ENCODE assay signal across 11 cellular contexts in genomic region chr10:22333667-22334282, GRCh38. TPM values are rescaled to one million over a fixed set of nuclear protein-coding genes. Genes with fewer than 3 reads are reported as not detected.
DNase-seq lines count a peak whose midpoint lies in the region; ATAC-seq, FAIRE-seq and TF ChIP-seq lines count a peak whose summit lies in the region.
"Had no signal": no experiment of that assay in that cellular context is flagged by ENCODE, and none has a peak within 500 bp of the region (broad histone marks: within the 10 kb centered on the region; RNA-seq: fewer than 3 reads in every experiment).

No MANE protein-coding gene starts in this region.

- POLR2A ChIA-PET in CD8-positive, alpha-beta T cell (lab: Charles Lee): no interaction called here

- peaks cover 3% of the 10 kb centered on the region for H3K36me3 ChIP-seq in CD8-positive, alpha-beta T cell (ENCODE audit: insufficient read depth, low read length)
- H3K36me3 ChIP-seq in HUES6 (ENCODE audit: control insufficient read depth, insufficient read depth, low read length): 0 out of 2 replicates have a peak, but pooled peaks cover 4% of the 10 kb centered on the region

- in situ Hi-C loops in GM13976 (cut with MboI; ENCODE audit: low sequenced_read_pairs, unreplicated experiment): no loop called here

- peak overlapping the region; percentile 80 for H3K4me3 Mint-ChIP-seq in CD8-positive, alpha-beta T cell
- peak overlapping the region; percentile 57 for H3K4me3 Mint-ChIP-seq in nephron progenitor cell

- CTCF ChIA-PET in CD8-positive, alpha-beta T cell (lab: Charles Lee): no interaction called here

- peaks cover 32% of the 10 kb centered on the region for H3K27me3 Mint-ChIP-seq in CD8-positive, alpha-beta T cell (ENCODE audit: low read depth)
- H3K27me3 Mint-ChIP-seq in nephron progenitor cell (ENCODE audit: low read depth, poor library complexity): peaks cover 82% of the 10 kb centered on the region

- no peak overlapping the region for H3K9ac ChIP-seq in HUES6 (ENCODE audit: low read length)

- H3K9me3 Mint-ChIP-seq in CD8-positive, alpha-beta T cell: peaks cover 3% of the 10 kb centered on the region
- H3K9me3 Mint-ChIP-seq in nephron progenitor cell: peaks cover 17% of the 10 kb centered on the region

- FAIRE-seq in frontal cortex (lab: Jason Lieb, UNC) (no peak), urothelium cell line (lab: Jason Lieb, UNC) (no peak)
- FAIRE-seq: HTR-8/SVneo had no signal

- peaks cover 35% of the 10 kb centered on the region for H3K27me3 ChIP-seq in CD8-positive, alpha-beta T cell (ENCODE audit: insufficient read depth, low read length)
- peaks cover 92% of the 10 kb centered on the region for H3K27me3 ChIP-seq in HUES6 (ENCODE audit: control insufficient read depth, insufficient read depth, low read length)

- peak overlapping the region; percentile 26 for H3K4me3 ChIP-seq in CD8-positive, alpha-beta T cell (ENCODE audit: low read depth, low read length)
- peak overlapping the region; percentile 61 for H3K4me3 ChIP-seq in HUES6 (ENCODE audit: low read depth, low read length)

- intact Hi-C loops in CD8-positive, alpha-beta T cell (cut with DNase I, micrococcal nuclease): loop anchor here (1.0 kb wide), 2 partner anchors 8 to 9 kb away; no protein-coding TSS in a partner anchor

- TF ChIP-seq CTCF in CD8-positive, alpha-beta T cell (IDR thresholded peaks at IDR 0.05): no peak
- TF ChIP-seq CTCF in nephron progenitor cell (IDR thresholded peaks at IDR 0.05): no peak
- no peak for TF ChIP-seq CTCF in GM13976 (IDR thresholded peaks at IDR 0.05; ENCODE audit: borderline replicate concordance, control extremely low read depth, extremely low read depth, insufficient read depth, missing control alignments)

- peaks cover 46% of the 10 kb centered on the region for H3K4me1 ChIP-seq in CD8-positive, alpha-beta T cell (ENCODE audit: insufficient read depth, low read length)
- H3K4me1 ChIP-seq in HUES6 (ENCODE audit: control insufficient read depth, insufficient read depth, low read length): peaks cover 10% of the 10 kb centered on the region

- H3K27ac Mint-ChIP-seq in CD8-positive, alpha-beta T cell: peak overlapping the region; percentile 74
- no peak overlapping the region for H3K27ac Mint-ChIP-seq in nephron progenitor cell

- H3K4me1 Mint-ChIP-seq in CD8-positive, alpha-beta T cell (ENCODE audit: low read depth): peaks cover 29% of the 10 kb centered on the region
- H3K4me1 Mint-ChIP-seq in nephron progenitor cell: peaks cover 5% of the 10 kb centered on the region

- no peak for DNase-seq in CD8-positive, alpha-beta T cell
- DNase-seq in ecto neural progenitor cell (ENCODE audit: low spot score) (peak; percentile 53), nephron progenitor cell (no peak), frontal cortex (ENCODE audit: low spot score in 2 of 2) (no peak), activated gamma-delta T cell treated with Interleukin-2 at 50 U/mL for 16 hours (no peak), GM13976 (ENCODE audit: low spot score) (no peak), urothelium cell line (ENCODE audit: low spot score) (no peak)

- no peak for ATAC-seq in CD8-positive, alpha-beta T cell

- peaks cover 12% of the 10 kb centered on the region for H3K36me3 Mint-ChIP-seq in CD8-positive, alpha-beta T cell
- peaks cover 26% of the 10 kb centered on the region for H3K36me3 Mint-ChIP-seq in nephron progenitor cell (ENCODE audit: low read depth)

- peak overlapping the region; percentile 48 for H3K27ac ChIP-seq in CD8-positive, alpha-beta T cell (ENCODE audit: low read depth, low read length)
- no peak overlapping the region for H3K27ac ChIP-seq in HUES6 (ENCODE audit: low read depth, low read length)

- no peaks in the 10 kb centered on the region for H3K9me3 ChIP-seq in CD8-positive, alpha-beta T cell (ENCODE audit: low read length)
- H3K9me3 ChIP-seq in HUES6 (ENCODE audit: control insufficient read depth, insufficient read depth, low read depth, low read length): no peaks in the 10 kb centered on the region

RNA-seq across cellular contexts. Expression of gene SPAG6, which starts 11.5 kb away (rescaled TPM):
- not detected for total RNA-seq in CD8-positive, alpha-beta T cell
- total RNA-seq in frontal cortex: 0.41 TPM
- total RNA-seq: dermis microvascular lymphatic vessel endothelial cell, myocyte had no signal

RNA-seq across cellular contexts. Expression of gene BMI1, which starts 12.9 kb away (rescaled TPM):
- total RNA-seq in CD8-positive, alpha-beta T cell: 10 to 100 TPM; 46.8 to 50.3 TPM
- 129 TPM for total RNA-seq in frontal cortex

RNA-seq across cellular contexts. Expression of gene COMMD3, which starts 17.6 kb away (rescaled TPM):
- total RNA-seq in CD8-positive, alpha-beta T cell: 10 to 100 TPM; 19.2 to 22.1 TPM
- total RNA-seq in frontal cortex: 65.6 TPM
